ENCODE assay signal across 25 cellular contexts in the genomic region with DNA sequence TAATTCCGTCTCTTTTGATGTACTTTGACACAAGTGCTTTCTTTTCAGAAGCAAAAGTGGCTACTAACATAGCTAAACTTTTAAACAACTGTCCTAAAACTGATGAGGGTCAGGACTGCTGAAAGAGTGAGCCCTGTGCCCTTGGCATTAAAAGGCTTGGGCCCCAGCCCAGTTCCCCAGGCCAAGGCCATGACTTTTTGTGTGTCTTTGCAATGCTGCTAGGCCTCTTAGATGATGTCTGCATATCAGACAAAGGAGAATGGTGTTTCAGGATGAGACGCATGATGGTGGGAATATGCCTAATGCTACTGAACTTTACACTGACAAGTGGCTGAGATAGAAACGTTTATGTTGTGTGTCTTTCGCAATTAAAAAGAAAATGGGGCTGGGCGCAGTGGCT. TPM values are rescaled to one million over a fixed set of nuclear protein-coding genes. Genes with fewer than 3 reads are reported as not detected.
"Had no signal": no experiment of that assay in that cellular context is flagged by ENCODE, and none has a peak within 500 bp of the region (broad histone marks: within the 10 kb centered on the region; RNA-seq: fewer than 3 reads in every experiment).

No MANE protein-coding gene starts in this region.

- H3K4me2 ChIP-seq: KMS-11 had no signal

- H3K4me3 ChIP-seq: SJCRH30 had no signal

- ATAC-seq: Panc1, PC-3, SK-N-SH treated with all-trans-retinoic acid at 6 μM for 48 hours had no signal

- H3K9me3 ChIP-seq: SJCRH30 had no signal

- H3K27me3 ChIP-seq: SJCRH30 had no signal

- FAIRE-seq: HTR-8/SVneo had no signal

- H3K27ac ChIP-seq: HL-60, KMS-11, RWPE1, SJCRH30 had no signal

- H3K9ac ChIP-seq: KMS-11 had no signal

- DNase-seq: Kasumi-1, MM.1S, NCI-H1092 treated with DMSO at 0.1 percent for 48 hours, NCI-H1436, NCI-H187, NCI-H2029, NCI-H2081 treated with DMSO at 0.1 percent for 48 hours, NCI-H2171, NCI-H226, NCI-H446, NCI-H510A, NCI-H524 treated with DMSO at 0.1 percent for 48 hours, NCI-H69, NCI-H774, PC-3, SHP77 treated with DMSO at 0.1 percent for 48 hours, SJCRH30 had no signal

- H3K4me1 ChIP-seq: SJCRH30 had no signal

- H3K36me3 ChIP-seq: SJCRH30 had no signal

RNA-seq across cellular contexts. Expression of gene SLC7A9, which starts 38.0 kb away (rescaled TPM):
- total RNA-seq: M059J, OCI-LY7, PC-3, SJCRH30 had no signal
